In genomic region chr1:180498594-180498993, GRCh38 we compare ENCODE assay signal across 23 cellular contexts.
"Had no signal": no experiment of that assay in that cellular context is flagged by ENCODE, and none has a peak within 500 bp of the region (broad histone marks: within the 10 kb centered on the region; RNA-seq: fewer than 3 reads in every experiment).

No MANE protein-coding gene starts in this region.

- H3K9ac ChIP-seq: neural progenitor cell had no signal

- H3K27me3 ChIP-seq: adrenal gland, breast epithelium, gastroesophageal sphincter, heart left ventricle, testis, vagina had no signal

- H3K27ac ChIP-seq: adrenal gland, breast epithelium, gastroesophageal sphincter, heart left ventricle, neural progenitor cell, testis, vagina had no signal

- H2AFZ ChIP-seq: neural progenitor cell had no signal

- DNase-seq: activated CD4-positive, alpha-beta T cell treated with anti-CD3 and anti-CD28 coated beads for 1 hour; activated CD4-positive, alpha-beta T cell treated with anti-CD3 and anti-CD28 coated beads, Interleukin-2, amount 50 U/mL, for 1 hour; activated CD8-positive, alpha-beta T cell treated with anti-CD3 and anti-CD28 coated beads, Interleukin-2, amount 10 ng/mL, durations not matched to agents 7 days and 5 days; activated gamma-delta T cell treated with Interleukin-2 at 50 U/mL for 16 hours; adrenal gland; dermis blood vessel endothelial cell; effector CD8-positive, alpha-beta T cell; heart left ventricle; naive thymus-derived CD8-positive, alpha-beta T cell; posterior cingulate gyrus; stimulated activated CD4-positive, alpha-beta T cell treated with anti-CD3 and anti-CD28 coated beads, Interleukin-2, amount 100 ng/mL, for 48 hours; stimulated activated CD8-positive, alpha-beta memory T cell treated with anti-CD3 and anti-CD28 coated beads, Interleukin-4, amount 100 ng/mL, for 48 hours; stimulated activated naive B cell treated with anti-CD40 and anti-IgM and Interleukin-4, amounts not matched to agents 10 μg/mL and 1 μg/mL and 100 μg/mL, for 72 hours; T-helper 1 cell; testis had no signal

- ATAC-seq: activated CD8-positive, alpha-beta T cell treated with anti-CD3 and anti-CD28 coated beads, Interleukin-2, amount 10 ng/mL, durations not matched to agents 7 days and 5 days; gastroesophageal sphincter; heart left ventricle; left lobe of liver; naive thymus-derived CD8-positive, alpha-beta T cell; sciatic nerve; stimulated activated naive B cell treated with anti-CD40 and anti-IgM and Interleukin-4, amounts not matched to agents 10 μg/mL and 1 μg/mL and 100 μg/mL, for 72 hours had no signal

- H3K9me3 ChIP-seq: adrenal gland, breast epithelium, gastroesophageal sphincter, heart left ventricle, testis, vagina had no signal

- H3K4me3 ChIP-seq: adrenal gland, breast epithelium, gastroesophageal sphincter, heart left ventricle, lung, neural progenitor cell, smooth muscle cell, testis, vagina had no signal

- H3K36me3 ChIP-seq: adrenal gland, breast epithelium, vagina had no signal
